Comparison of ENCODE assay signal across 15 cellular contexts in genomic region chr2:120264995-120265394, GRCh38. TPM values are rescaled to one million over a fixed set of nuclear protein-coding genes. Genes with fewer than 3 reads are reported as not detected.
DNase-seq lines count a peak whose midpoint lies in the region; ATAC-seq and TF ChIP-seq lines count a peak whose summit lies in the region.
"Had no signal": no experiment of that assay in that cellular context is flagged by ENCODE, and none has a peak within 500 bp of the region (broad histone marks: within the 10 kb centered on the region; RNA-seq: fewer than 3 reads in every experiment).

No MANE protein-coding gene starts in this region.

- H3K9me3 ChIP-seq in gastroesophageal sphincter = no peaks in the 10 kb centered on the region
- H3K9me3 ChIP-seq: body of pancreas, pancreas had no signal

- peaks cover 0 to 29% (median 0%) of the 10 kb centered on the region in 3 donors for H3K4me1 ChIP-seq in gastroesophageal sphincter

- peak; percentile 59 for ATAC-seq in GM21360 (IDR thresholded peaks at IDR 0.05; ENCODE audit: unreplicated experiment)
- ATAC-seq in HG03442 (IDR thresholded peaks at IDR 0.05; ENCODE audit: unreplicated experiment) = peak; percentile 62
- ATAC-seq in gastroesophageal sphincter = peak; percentile 22
- no peak for ATAC-seq in GM19023 (IDR thresholded peaks at IDR 0.05; ENCODE audit: unreplicated experiment)
- ATAC-seq: body of pancreas had no signal

- in situ Hi-C loops in Caki2 (cut with HindIII; ENCODE audit: low pct_unique_long_range_greater_than_20kb, low sequenced_read_pairs) = no loop called here

- H3K27ac ChIP-seq in gastroesophageal sphincter = no peak overlapping the region
- H3K27ac ChIP-seq: body of pancreas, hepatocyte, pancreas had no signal

- H3K27me3 ChIP-seq in gastroesophageal sphincter = no peaks in the 10 kb centered on the region
- H3K27me3 ChIP-seq: body of pancreas, hepatocyte, pancreas had no signal

- no peaks in the 10 kb centered on the region for H3K36me3 ChIP-seq in gastroesophageal sphincter
- H3K36me3 ChIP-seq: pancreas had no signal

- TF ChIP-seq EP300 in gastroesophageal sphincter (IDR thresholded peaks at IDR 0.05) = no peak

- WGBS in gastroesophageal sphincter (ENCODE audit: low coverage in 1 of 2), 2 donors = 70 to 75% methylated on average over 12 of the region's 12 CpGs

- no peak for TF ChIP-seq POLR2A in gastroesophageal sphincter (IDR thresholded peaks at IDR 0.05)

- no peak overlapping the region for H3K4me3 ChIP-seq in gastroesophageal sphincter
- H3K4me3 ChIP-seq: body of pancreas, hepatocyte, lung, pancreas had no signal

- TF ChIP-seq CTCF in gastroesophageal sphincter (IDR thresholded peaks at IDR 0.05) = no peak

- peak; percentile 49 for DNase-seq in Caki2 (ENCODE audit: low read depth)
- DNase-seq in DMS153 (lab: John Stamatoyannopoulos, UW) = no peak
- DNase-seq in NCI-H1048 (lab: John Stamatoyannopoulos, UW) = no peak
- DNase-seq in germinal center (ENCODE audit: low spot score) = no peak
- DNase-seq: activated T-cell treated with anti-CD3 and anti-CD28 coated beads, Interleukin-2, amount 50 U/mL, for 48 hours; body of pancreas; H7; NCI-H510A treated with DMSO at 0.1 percent for 48 hours; pancreas had no signal

RNA-seq across cellular contexts. Expression of gene RALB, which starts 12.3 kb away (rescaled TPM):
- 92.7 and 116 TPM in 2 replicates for total RNA-seq in Caki2 (2014; rRNA removed; shearing (Covaris generic); ENCODE audit: low replicate concordance)
- 10 to 100 TPM; 35.5 to 56.6 (median 53.4) TPM for total RNA-seq in gastroesophageal sphincter

RNA-seq across cellular contexts. Expression of gene TMEM185B, which starts 41.8 kb away (rescaled TPM):
- 36.1 and 38.3 TPM in 2 replicates for total RNA-seq in Caki2 (2014; rRNA removed; shearing (Covaris generic); ENCODE audit: low replicate concordance)
- 10 to 100 TPM; 22.8 to 28.9 (median 25.3) TPM for total RNA-seq in gastroesophageal sphincter
